8 cellular contexts compared by ENCODE assay signal in the genomic region with DNA sequence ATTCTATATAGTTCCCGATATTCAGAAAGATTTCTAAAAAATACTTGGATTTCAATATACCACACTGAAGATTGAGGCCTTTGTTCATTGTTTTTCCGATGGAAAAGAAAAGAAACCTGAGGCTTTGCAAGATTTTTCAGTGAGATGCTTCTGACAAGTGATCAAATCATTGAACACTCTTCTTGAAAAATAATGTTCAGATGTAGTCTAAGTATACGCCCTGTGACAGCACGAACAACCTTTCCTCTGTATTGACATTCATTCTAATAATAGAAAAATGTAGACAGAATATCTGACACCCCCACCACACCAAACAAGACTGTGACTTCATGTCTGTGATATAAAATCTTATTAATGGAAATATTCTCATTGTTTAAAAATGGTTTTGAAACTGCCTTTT.
"Had no signal": no experiment of that assay in that cellular context is flagged by ENCODE, and none has a peak within 500 bp of the region (broad histone marks: within the 10 kb centered on the region; RNA-seq: fewer than 3 reads in every experiment).

No MANE protein-coding gene starts in this region.

- FAIRE-seq: HepG2, HTR-8/SVneo, K562 had no signal

- H3K4me3 ChIP-seq: K562 had no signal

- H3K4me3 Mint-ChIP-seq: IgD-negative memory B cell had no signal

- H3K27me3 Mint-ChIP-seq: IgD-negative memory B cell had no signal

- H3K36me3 Mint-ChIP-seq: IgD-negative memory B cell had no signal

- ATAC-seq: HepG2, K562 had no signal

- H3K27ac Mint-ChIP-seq: IgD-negative memory B cell had no signal

- H3K4me1 Mint-ChIP-seq: IgD-negative memory B cell had no signal

- DNase-seq: IMR-90, KBM-7, KG1 had no signal

- H3K27ac ChIP-seq: HL-60 had no signal
